In the genomic region with DNA sequence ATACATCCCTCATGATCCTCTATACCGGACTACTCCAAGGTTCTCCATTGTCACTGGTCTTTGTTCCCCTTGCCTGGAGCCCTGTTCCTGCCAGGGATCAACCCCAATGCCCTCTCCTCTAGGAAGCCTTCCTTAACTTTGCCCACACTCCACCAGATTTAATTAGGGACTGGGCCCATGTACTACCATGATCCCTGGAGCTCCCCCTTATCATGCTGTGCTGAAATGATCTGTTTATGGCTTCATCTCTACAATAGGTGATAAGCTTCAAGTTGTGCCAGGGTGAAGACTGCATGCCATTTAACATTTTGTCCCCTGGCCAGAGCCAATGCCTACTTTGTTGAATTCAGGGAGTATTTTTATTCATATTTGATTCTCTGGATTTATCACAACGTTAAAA, we compare ENCODE assay signal across 17 cellular contexts. TPM values are rescaled to one million over a fixed set of nuclear protein-coding genes. Genes with fewer than 3 reads are reported as not detected.
DNase-seq lines count a peak whose midpoint lies in the region; ATAC-seq and TF ChIP-seq lines count a peak whose summit lies in the region.
"Had no signal": no experiment of that assay in that cellular context is flagged by ENCODE, and none has a peak within 500 bp of the region (broad histone marks: within the 10 kb centered on the region; RNA-seq: fewer than 3 reads in every experiment).

No MANE protein-coding gene starts in this region.

- no peak overlapping the region for H3K18ac ChIP-seq in mesendoderm (ENCODE audit: low read length)

- no peak overlapping the region for H3K9ac ChIP-seq in DND-41 (ENCODE audit: low read depth, low read length)
- no peak overlapping the region for H3K9ac ChIP-seq in mesendoderm (ENCODE audit: low read length)
- H3K9ac ChIP-seq: GM23248 had no signal

- no peak overlapping the region for H4K5ac ChIP-seq in mesendoderm (ENCODE audit: low read length)

- no peak overlapping the region for H3K23ac ChIP-seq in mesendoderm (ENCODE audit: low read length)

- H3K4me1 ChIP-seq in Caco-2 (no peaks in the 10 kb centered on the region), DND-41 (ENCODE audit: insufficient read depth, low read length) (no peaks in the 10 kb centered on the region), mesendoderm (ENCODE audit: control insufficient read depth, low read depth, low read length) (no peaks in the 10 kb centered on the region)

- H3K27me3 Mint-ChIP-seq in Caco-2 (ENCODE audit: insufficient read depth, unreplicated experiment): no peaks in the 10 kb centered on the region

- H3K4me2 ChIP-seq in DND-41 (ENCODE audit: insufficient read depth, low read length): no peak overlapping the region
- H3K4me2 ChIP-seq in mesendoderm (ENCODE audit: low read length): no peak overlapping the region

- POLR2A ChIA-PET in Caco-2 (lab: Charles Lee): interaction anchor here (0.6 kb wide), 1 partner anchor 1275 kb away, joined by 3 read pairs; no protein-coding TSS in a partner anchor

- peak overlapping the region; percentile 4 for H3K27ac Mint-ChIP-seq in Caco-2 (ENCODE audit: unreplicated experiment)
- H3K27ac Mint-ChIP-seq: CD4-positive, alpha-beta memory T cell had no signal

- H3K9me3 Mint-ChIP-seq in Caco-2 (ENCODE audit: unreplicated experiment): peaks cover 24% of the 10 kb centered on the region

- H3K27ac ChIP-seq in DND-41 (ENCODE audit: low read length) (no peak overlapping the region), mesendoderm (ENCODE audit: low read depth, low read length) (no peak overlapping the region)
- H3K27ac ChIP-seq: GM23248 had no signal

- ATAC-seq in Right ventricle myocardium superior (ENCODE audit: poor library complexity) (peak; percentile 55), left cardiac atrium (no peak), DND-41 (ENCODE audit: insufficient read depth, low read depth) (0 out of 3 replicates have a peak, but pooled peaks have one; percentile 29)
- ATAC-seq: GM12878 had no signal

- H3K4me3 ChIP-seq in Caco-2 (ENCODE audit: low read depth, low read length): no peak overlapping the region
- no peak overlapping the region for H3K4me3 ChIP-seq in DND-41 (ENCODE audit: low read depth in 1 of 2, low read length in 2 of 2)
- no peak overlapping the region for H3K4me3 ChIP-seq in mesendoderm (ENCODE audit: low read length)
- H3K4me3 ChIP-seq: GM12878, GM23248 had no signal

- peaks cover 30% of the 10 kb centered on the region for H3K36me3 Mint-ChIP-seq in Caco-2 (ENCODE audit: insufficient read depth, unreplicated experiment)
- H3K36me3 Mint-ChIP-seq: CD4-positive, alpha-beta memory T cell had no signal

- no peak overlapping the region for H3K4ac ChIP-seq in mesendoderm (ENCODE audit: low read depth, low read length)

- H3K9me3 ChIP-seq in Caco-2: no peaks in the 10 kb centered on the region
- no peaks in the 10 kb centered on the region for H3K9me3 ChIP-seq in DND-41 (ENCODE audit: insufficient read depth, low read length, severe bottlenecking)

- no peak overlapping the region for H3K56ac ChIP-seq in mesendoderm (ENCODE audit: low read length)

- H2AK5ac ChIP-seq in mesendoderm (ENCODE audit: low read length): no peak overlapping the region

- H3K79me1 ChIP-seq in mesendoderm (ENCODE audit: low read length): no peaks in the 10 kb centered on the region

- H3K4me3 Mint-ChIP-seq in Caco-2 (ENCODE audit: unreplicated experiment): no peak overlapping the region
- H3K4me3 Mint-ChIP-seq: CD4-positive, alpha-beta memory T cell had no signal

- no peak overlapping the region for H2BK15ac ChIP-seq in mesendoderm (replicated peaks; ENCODE audit: low read depth)

- no peak overlapping the region for H2BK120ac ChIP-seq in mesendoderm (ENCODE audit: low read depth, low read length)

- WGBS in mesendoderm (ENCODE audit: extremely low coverage, insufficient coverage, low lambda C conversion rate): no CpG with 5 or more reads among the region's 2 CpGs

- DNase-seq in Right ventricle myocardium superior: no peak
- DNase-seq in left cardiac atrium: no peak
- no peak for DNase-seq in Caco-2
- DNase-seq in DND-41: no peak
- DNase-seq in mesendoderm: peak; percentile 0
- no peak for DNase-seq in iPS-NIHi11 (ENCODE audit: low spot score)
- DNase-seq in NCI-H82 (lab: John Stamatoyannopoulos, UW): no peak
- DNase-seq: C1 segment of cervical spinal cord; CD4-positive, alpha-beta memory T cell; COR-L47; DMS153; EL; GDM1; GM23248; H7; HCEC 1CT had no signal

- H3K79me2 ChIP-seq in DND-41 (ENCODE audit: insufficient read depth, low read length) (no peaks in the 10 kb centered on the region), mesendoderm (ENCODE audit: control insufficient read depth, insufficient read depth, low read length) (no peaks in the 10 kb centered on the region)

- no TSS peak for BruUV-seq in Caco-2 (replicated peaks; lab: Mats Ljungman, UMichigan)

- no peak overlapping the region for H4K8ac ChIP-seq in mesendoderm (ENCODE audit: low read depth, low read length)

- H3K27me3 ChIP-seq in Caco-2 (replicated peaks; ENCODE audit: control insufficient read depth, insufficient read depth, low read length) (no peaks in the 10 kb centered on the region), DND-41 (ENCODE audit: insufficient read depth, low read length, poor library complexity) (no peaks in the 10 kb centered on the region), mesendoderm (ENCODE audit: insufficient read depth, low read length, poor library complexity) (no peaks in the 10 kb centered on the region)

- H3K36me3 ChIP-seq in Caco-2 (ENCODE audit: control insufficient read depth, insufficient read depth, low read length): no peaks in the 10 kb centered on the region
- H3K36me3 ChIP-seq in DND-41 (ENCODE audit: insufficient read depth, low read length): peaks cover 24% of the 10 kb centered on the region
- H3K36me3 ChIP-seq in mesendoderm (ENCODE audit: control insufficient read depth, insufficient read depth, low read length): no peaks in the 10 kb centered on the region

- no peaks in the 10 kb centered on the region for H4K20me1 ChIP-seq in DND-41 (ENCODE audit: insufficient read depth, low read length)

- H3K4me1 Mint-ChIP-seq in Caco-2 (ENCODE audit: low read depth, unreplicated experiment): peaks cover 7% of the 10 kb centered on the region

- intact Hi-C loops in Right ventricle myocardium superior (cut with DNase I) (no loop called here), left cardiac atrium (cut with DNase I) (no loop called here), Caco-2 (cut with micrococcal nuclease; ENCODE audit: unreplicated experiment) (no loop called here)

- H2AFZ ChIP-seq in DND-41 (ENCODE audit: low read depth, low read length): no peak overlapping the region
- H2AFZ ChIP-seq: GM23248 had no signal

- TF ChIP-seq CTCF in Caco-2 (IDR thresholded peaks at IDR 0.05; ENCODE audit: insufficient read depth in 1 of 2, low read depth in 1 of 2, low read length in 1 of 2, severe bottlenecking in 1 of 2, unreplicated experiment in 1 of 2) (no peak), DND-41 (IDR thresholded peaks at IDR 0.05; ENCODE audit: borderline replicate concordance, extremely low read depth, low read length, poor library complexity, severe bottlenecking) (no peak)

- CTCF ChIA-PET in Caco-2 (lab: Charles Lee): no interaction called here

- no peak overlapping the region for H2BK5ac ChIP-seq in mesendoderm (ENCODE audit: low read length)

RNA-seq across cellular contexts. Expression of gene IRX5, which starts 17.9 kb away (rescaled TPM):
- total RNA-seq in Right ventricle myocardium superior: 11.6 TPM
- 1 to 10 TPM in 1 of 2 donors, under 1 TPM in 1; 0.27 to 1.1 TPM for total RNA-seq in left cardiac atrium
- total RNA-seq in Caco-2 (2022): 27.7 and 28.7 TPM in 2 replicates
- polyA plus RNA-seq in mesendoderm (2013, experiment 1 of 2): 0.27 TPM
- polyA plus RNA-seq in mesendoderm (2013, experiment 2 of 2): 0.21 TPM
- total RNA-seq: CD4-positive, alpha-beta memory T cell; GM12878 had no signal

Comparison
In these comparisons a context has a peak if more than half of its experiments do, and no peak if none do; other contexts are left out.
1. ATAC-seq: peak in Right ventricle myocardium superior (single experiment) and DND-41 (single experiment); none in left cardiac atrium (0 of 2).